18 cellular contexts compared by ENCODE assay signal in the genomic region with DNA sequence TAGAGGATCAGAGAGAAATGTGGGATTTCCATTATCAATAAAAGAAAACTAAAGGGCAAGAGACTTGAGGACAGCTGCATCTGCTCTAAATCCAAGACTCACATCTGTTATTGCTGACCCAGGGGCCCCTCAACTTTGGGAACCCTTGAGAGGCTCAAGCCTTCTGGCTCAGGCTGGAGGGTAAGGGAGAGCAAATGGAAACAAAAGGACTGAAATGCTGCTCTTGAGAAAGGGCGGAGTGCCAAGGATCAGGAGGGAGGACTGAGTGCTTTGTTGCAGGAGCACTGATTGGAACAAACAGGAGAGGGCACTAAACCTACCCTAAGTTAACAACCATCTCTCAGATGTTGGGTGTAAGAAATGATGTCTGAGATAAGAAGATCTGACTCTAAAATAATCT.
"Had no signal": no experiment of that assay in that cellular context is flagged by ENCODE, and none has a peak within 500 bp of the region (broad histone marks: within the 10 kb centered on the region; RNA-seq: fewer than 3 reads in every experiment).

No MANE protein-coding gene starts in this region.

- H2AFZ ChIP-seq: parathyroid adenoma had no signal

- H3K4me3 ChIP-seq: colonic mucosa, tibial nerve, uterus had no signal

- H3K27ac ChIP-seq: colonic mucosa, heart left ventricle, neutrophil, parathyroid adenoma, uterus had no signal

- DNase-seq: activated B cell treated with CpG ODN at 0.5 μM for 24 hours; activated CD4-positive, alpha-beta memory T cell treated with anti-CD3 and anti-CD28 coated beads for 36 hours; activated CD4-positive, alpha-beta T cell treated with anti-CD3 and anti-CD28 coated beads for 4 hours; activated naive CD4-positive, alpha-beta T cell treated with anti-CD3 and anti-CD28 coated beads for 36 hours; activated T-cell treated with anti-CD3 and anti-CD28 coated beads for 4 hours; central memory CD4-positive, alpha-beta T cell; colonic mucosa; erythroblast; foreskin melanocyte; heart left ventricle; kidney; naive thymus-derived CD8-positive, alpha-beta T cell; stimulated activated naive B cell treated with anti-CD40 and anti-IgM and Interleukin-4, amounts not matched to agents 10 μg/mL and 1 μg/mL and 100 μg/mL, for 72 hours; T-cell; uterus had no signal

- H3K9me3 ChIP-seq: colonic mucosa, heart left ventricle, neutrophil, tibial nerve, uterus had no signal

- H3K36me3 ChIP-seq: colonic mucosa, heart left ventricle, neutrophil, tibial nerve, uterus had no signal

- H3K79me2 ChIP-seq: parathyroid adenoma had no signal

- H3K27me3 ChIP-seq: colonic mucosa, tibial nerve, uterus had no signal

- ATAC-seq: heart left ventricle; naive thymus-derived CD8-positive, alpha-beta T cell; stimulated activated naive B cell treated with anti-CD40 and anti-IgM and Interleukin-4, amounts not matched to agents 10 μg/mL and 1 μg/mL and 100 μg/mL, for 72 hours; T-cell had no signal

- H3K4me1 ChIP-seq: colonic mucosa, heart left ventricle, parathyroid adenoma, uterus had no signal
